ENCODE assay signal across 12 cellular contexts in genomic region chr21:44087426-44088400, GRCh38. TPM values are rescaled to one million over a fixed set of nuclear protein-coding genes. Genes with fewer than 3 reads are reported as not detected.
DNase-seq lines count a peak whose midpoint lies in the region; ATAC-seq and TF ChIP-seq lines count a peak whose summit lies in the region.
"Had no signal": no experiment of that assay in that cellular context is flagged by ENCODE, and none has a peak within 500 bp of the region (broad histone marks: within the 10 kb centered on the region; RNA-seq: fewer than 3 reads in every experiment).

No MANE protein-coding gene starts in this region.

- intact Hi-C loops in heart right ventricle (cut with DNase I) (no loop called here), spleen (cut with DNase I; ENCODE audit: low total_unique reads) (no loop called here)

- peaks cover 0 to 100% (median 42%) of the 10 kb centered on the region in 9 donors for H3K36me3 ChIP-seq in heart right ventricle
- H3K36me3 ChIP-seq in spleen, result peaks cover 0 to 100% (median 62%) of the 10 kb centered on the region in 6 donors
- no peaks in the 10 kb centered on the region for H3K36me3 ChIP-seq in neural progenitor cell

- no peaks in the 10 kb centered on the region for H3F3A ChIP-seq in neural progenitor cell (ENCODE audit: low read depth)

- no peaks in the 10 kb centered on the region for H4K20me1 ChIP-seq in neural progenitor cell (ENCODE audit: low read depth)

- H3K27ac Mint-ChIP-seq in WTC11 (peak overlapping the region; percentile 36; the same call in 1 of the 2 replicates), neural progenitor cell (no peak overlapping the region)

- H3K27me3 Mint-ChIP-seq in WTC11 (ENCODE audit: low read depth) (no peaks in the 10 kb centered on the region), neural progenitor cell (ENCODE audit: insufficient read depth, low read depth) (peaks cover under 1% of the 10 kb centered on the region)

- H3K4me1 ChIP-seq in heart right ventricle, result peaks cover 29 to 76% (median 57%) of the 10 kb centered on the region in 9 donors
- peaks cover 30 to 97% (median 81%) of the 10 kb centered on the region in 6 donors for H3K4me1 ChIP-seq in spleen
- H3K4me1 ChIP-seq in neural progenitor cell, result no peaks in the 10 kb centered on the region

- no peaks in the 10 kb centered on the region for H3K4me1 Mint-ChIP-seq in WTC11
- H3K4me1 Mint-ChIP-seq in neural progenitor cell, result no peaks in the 10 kb centered on the region

- H3K9ac ChIP-seq in neural progenitor cell, result no peak overlapping the region

- no peak overlapping the region for H2AFZ ChIP-seq in neural progenitor cell (replicated peaks)

- H3K4me3 Mint-ChIP-seq in WTC11 (no peak overlapping the region), neural progenitor cell (no peak overlapping the region)

- H3K9me3 Mint-ChIP-seq in WTC11 (no peaks in the 10 kb centered on the region), neural progenitor cell (no peaks in the 10 kb centered on the region)

- H3K4me3 ChIP-seq in heart right ventricle (no peak overlapping the region), spleen (peak overlapping the region in 1 of 8 donors; percentile 29), neural progenitor cell (no peak overlapping the region)
- H3K4me3 ChIP-seq: sigmoid colon had no signal

- H3K27ac ChIP-seq in heart right ventricle (peak overlapping the region; percentile 71 to 89 (median 82)), spleen (peak overlapping the region; percentile 35 to 90 (median 81)), neural progenitor cell (no peak overlapping the region)

- POLR2A ChIA-PET in WTC11 (lab: Charles Lee), result no interaction called here

- no peaks in the 10 kb centered on the region for H3K27me3 ChIP-seq in heart right ventricle
- no peaks in the 10 kb centered on the region for H3K27me3 ChIP-seq in spleen (replicated peaks in 1 of 7)
- no peaks in the 10 kb centered on the region for H3K27me3 ChIP-seq in neural progenitor cell
- H3K27me3 ChIP-seq: sigmoid colon had no signal

- 84 to 86% methylated on average over 33 of the region's 33 CpGs for WGBS in heart right ventricle, 2 donors
- 61 to 81% (median 71%) methylated on average over 33 of the region's 33 CpGs for WGBS in spleen, 5 donors

- no peak for TF ChIP-seq POLR2A in spleen (IDR thresholded peaks at IDR 0.05)

- H3K79me2 ChIP-seq in neural progenitor cell (ENCODE audit: low read depth), result no peaks in the 10 kb centered on the region

- CTCF ChIA-PET in WTC11 (lab: Charles Lee), result no interaction called here

- H3K36me3 Mint-ChIP-seq in WTC11 (peaks cover 41% of the 10 kb centered on the region), neural progenitor cell (peaks cover 24% of the 10 kb centered on the region)

- ATAC-seq in WTC11 (no peak), heart right ventricle (peak in 1 of 8 donors; percentile 20), HG03460 (IDR thresholded peaks at IDR 0.05; ENCODE audit: unreplicated experiment) (no peak)

- DNase-seq in GDM1 (lab: John Stamatoyannopoulos, UW), result peak; percentile 48
- DNase-seq in WTC11 (ENCODE audit: low spot score), result no peak
- no peak for DNase-seq in heart right ventricle
- peak; percentile 82 for DNase-seq in spleen
- DNase-seq in ecto neural progenitor cell (ENCODE audit: low spot score), result no peak
- DNase-seq in neural progenitor cell (ENCODE audit: low spot score), result no peak
- DNase-seq: activated CD4-positive, alpha-beta T cell treated with anti-CD3 and anti-CD28 coated beads, Interleukin-2, amount 50 U/mL, for 1 hour; EL; NCI-H510A; SHP77; sigmoid colon had no signal

- H3K9me3 ChIP-seq in heart right ventricle (no peaks in the 10 kb centered on the region), spleen (no peaks in the 10 kb centered on the region), neural progenitor cell (ENCODE audit: low read depth) (no peaks in the 10 kb centered on the region)
- H3K9me3 ChIP-seq: sigmoid colon had no signal

- TF ChIP-seq CTCF in WTC11 (IDR thresholded peaks at IDR 0.05) (no peak), heart right ventricle (IDR thresholded peaks at IDR 0.05) (no peak), spleen (IDR thresholded peaks at IDR 0.05 in 8 of 11, conservative IDR thresholded peaks at IDR 0.05 in 3 of 11) (no peak), neural progenitor cell (IDR thresholded peaks at IDR 0.05) (no peak)

- no peak overlapping the region for H3K4me2 ChIP-seq in neural progenitor cell

TF ChIP-seq in WTC11, 78 proteins besides CTCF, POLR2A, EP300 and RAD21:
- TF ChIP-seq E2F5 (CRISPR knock-in tag; IDR thresholded peaks at IDR 0.05) (no peak), IRF1 (CRISPR knock-in tag; IDR thresholded peaks at IDR 0.05) (no peak), FOXP4 (CRISPR knock-in tag; IDR thresholded peaks at IDR 0.05) (no peak), ZNF138 (CRISPR knock-in tag; conservative IDR thresholded peaks at IDR 0.05) (no peak), NFYB (CRISPR knock-in tag; conservative IDR thresholded peaks at IDR 0.05; ENCODE audit: low read depth) (no peak), OVOL2 (CRISPR knock-in tag; IDR thresholded peaks at IDR 0.05; ENCODE audit: borderline replicate concordance) (no peak), SOX15 (CRISPR knock-in tag; IDR thresholded peaks at IDR 0.05) (no peak), HMGA2 (CRISPR knock-in tag; IDR thresholded peaks at IDR 0.05) (no peak), SMAD4 (CRISPR knock-in tag; IDR thresholded peaks at IDR 0.05) (no peak), ZSCAN18 (CRISPR knock-in tag; IDR thresholded peaks at IDR 0.05) (no peak), ZNF219 (CRISPR knock-in tag; IDR thresholded peaks at IDR 0.05; ENCODE audit: borderline replicate concordance) (no peak), MXD4 (CRISPR knock-in tag; IDR thresholded peaks at IDR 0.05; ENCODE audit: borderline replicate concordance) (no peak), EMX1 (CRISPR knock-in tag; IDR thresholded peaks at IDR 0.05) (no peak)
TF ChIP-seq in WTC11: peak in this region for 0.

RNA-seq across cellular contexts. Expression of gene PWP2, which starts 19.5 kb away (rescaled TPM):
- total RNA-seq in WTC11 (2021) (30.6 to 41.6 TPM (median 36.3 TPM) in 3 replicates), heart right ventricle (10 to 100 TPM in 1 of 10 donors, 1 to 10 TPM in 8, not detected in 1; 1.0 to 14.8 (median 6.5) TPM), spleen (10 to 100 TPM in 4 of 7 donors, 1 to 10 TPM in 3; 6.1 to 13.4 (median 10.4) TPM), neural progenitor cell (ENCODE audit: low replicate concordance) (6.9 and 9.8 TPM in 2 replicates)
- polyA plus RNA-seq in heart right ventricle (1 to 10 TPM; 2.3 to 5.4 TPM), spleen (10 to 100 TPM in 2 of 3 donors, 1 to 10 TPM in 1; 4.8 to 17.4 (median 11.2) TPM)

RNA-seq across cellular contexts. Expression of gene GATD3, which starts 45.8 kb away (rescaled TPM):
- total RNA-seq in WTC11 (2021) (29.5 to 39.0 TPM (median 32.9 TPM) in 3 replicates), heart right ventricle (100 to 1,000 TPM in 4 of 10 donors, 10 to 100 TPM in 5, 1 to 10 TPM in 1; 8.2 to 310 (median 20.2) TPM), spleen (10 to 100 TPM in 4 of 7 donors, 1 to 10 TPM in 3; 6.6 to 18.3 (median 10.2) TPM), neural progenitor cell (ENCODE audit: low replicate concordance) (12.5 and 15.5 TPM in 2 replicates)
- polyA plus RNA-seq in heart right ventricle (100 to 1,000 TPM in 1 of 2 donors, 10 to 100 TPM in 1; 15.9 to 116 TPM), spleen (10 to 100 TPM in 2 of 3 donors, 1 to 10 TPM in 1; 6.1 to 50.9 (median 10.6) TPM)

Comparison
In these comparisons a context has a peak if more than half of its experiments do, and no peak if none do; other contexts are left out.
1. DNase-seq: peak in GDM1 (single experiment) and spleen (single experiment); none in WTC11 (single experiment), heart right ventricle (0 of 2), ecto neural progenitor cell (single experiment) and neural progenitor cell (single experiment).